Comparison of ENCODE assay signal across 14 cellular contexts in the genomic region with DNA sequence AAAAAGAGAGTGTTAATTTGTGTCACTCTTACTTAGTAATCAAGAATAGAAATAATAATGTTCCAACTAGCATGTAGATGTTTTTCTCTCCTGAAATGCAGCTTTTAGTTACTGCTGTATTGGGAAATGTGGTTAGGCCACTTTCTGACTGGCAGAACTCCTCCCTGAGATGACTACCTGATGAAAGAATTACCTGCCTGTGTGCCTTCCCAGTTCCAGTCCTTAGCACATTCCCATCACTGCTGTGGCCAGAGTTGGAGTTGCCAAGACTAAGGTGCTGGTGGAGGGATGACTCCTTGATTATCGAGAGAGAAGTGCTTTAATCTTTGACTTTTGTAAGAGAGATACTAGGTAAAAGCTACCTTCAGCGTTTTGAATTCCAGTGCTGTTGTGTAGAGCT. TPM values are rescaled to one million over a fixed set of nuclear protein-coding genes. Genes with fewer than 3 reads are reported as not detected.
DNase-seq lines count a peak whose midpoint lies in the region; ATAC-seq and TF ChIP-seq lines count a peak whose summit lies in the region.
"Had no signal": no experiment of that assay in that cellular context is flagged by ENCODE, and none has a peak within 500 bp of the region (broad histone marks: within the 10 kb centered on the region; RNA-seq: fewer than 3 reads in every experiment).

No MANE protein-coding gene starts in this region.

- H3K4ac ChIP-seq in mesenchymal stem cell (ENCODE audit: low read depth in 1 of 2, low read length in 2 of 2) = no peak overlapping the region

- H2BK5ac ChIP-seq in mesenchymal stem cell (ENCODE audit: low read depth, low read length, poor library complexity, severe bottlenecking) = no peak overlapping the region

- TF ChIP-seq EP300 in transverse colon (IDR thresholded peaks at IDR 0.05; ENCODE audit: low read depth) = no peak

- peak overlapping the region; percentile 40 for H3K4me3 ChIP-seq in PC-3 (ENCODE audit: low read length)
- H3K4me3 ChIP-seq in lower lobe of right lung = no peak overlapping the region
- H3K4me3 ChIP-seq in transverse colon = no peak overlapping the region
- H3K4me3 ChIP-seq in mesenchymal stem cell (ENCODE audit: insufficient read depth in 1 of 2, low read depth in 1 of 2, low read length in 2 of 2) = no peak overlapping the region
- H3K4me3 ChIP-seq: BLaER1, SJSA1 had no signal

- H3K18ac ChIP-seq in mesenchymal stem cell (ENCODE audit: low read depth in 1 of 2, low read length in 2 of 2) = no peak overlapping the region

- BruUV-seq in PC-3 (replicated peaks; lab: Mats Ljungman, UMichigan) = no TSS peak

- H3K14ac ChIP-seq in mesenchymal stem cell (ENCODE audit: low read length in 2 of 2) = no peak overlapping the region

- H3F3A ChIP-seq in PC-3 (ENCODE audit: low read length, unreplicated experiment) = peaks cover 3% of the 10 kb centered on the region

- H3K4me1 ChIP-seq in PC-3 (ENCODE audit: insufficient read depth, low read length) = peaks cover 15% of the 10 kb centered on the region
- H3K4me1 ChIP-seq in lower lobe of right lung = peaks cover 43% of the 10 kb centered on the region
- peaks cover 14 to 42% (median 27%) of the 10 kb centered on the region in 4 donors for H3K4me1 ChIP-seq in transverse colon
- peaks cover 3% of the 10 kb centered on the region for H3K4me1 ChIP-seq in mesenchymal stem cell (ENCODE audit: control insufficient read depth, insufficient read depth, low read depth, low read length)

- no peak overlapping the region for H2AK5ac ChIP-seq in mesenchymal stem cell (ENCODE audit: low read length, severe bottlenecking)

- H3K36me3 ChIP-seq in PC-3 (ENCODE audit: low read depth, low read length) (no peaks in the 10 kb centered on the region), lower lobe of right lung (no peaks in the 10 kb centered on the region), transverse colon (no peaks in the 10 kb centered on the region), mesenchymal stem cell (ENCODE audit: control insufficient read depth in 1 of 2, insufficient read depth in 2 of 2, low read depth in 1 of 2, low read length in 2 of 2) (no peaks in the 10 kb centered on the region)
- H3K36me3 ChIP-seq: SJSA1 had no signal

- POLR2A ChIA-PET in PC-3 (lab: Charles Lee; ENCODE audit: unreplicated experiment) = interaction anchor here (0.7 kb wide), 1 partner anchor 364 kb away, joined by 3 read pairs; no protein-coding TSS in a partner anchor

- H3K23ac ChIP-seq in mesenchymal stem cell (ENCODE audit: low read length in 2 of 2) = no peak overlapping the region

- no peak for TF ChIP-seq CTCF in PC-3 (conservative IDR thresholded peaks at IDR 0.05; ENCODE audit: low read depth, low read length)
- TF ChIP-seq CTCF in lower lobe of right lung (IDR thresholded peaks at IDR 0.05) = no peak
- no peak for TF ChIP-seq CTCF in transverse colon (IDR thresholded peaks at IDR 0.05)

- DNase-seq in PC-3 = peak; percentile 94
- DNase-seq in epithelial cell of prostate (ENCODE audit: low read depth, low spot score) = peak; percentile 66
- no peak for DNase-seq in lower lobe of right lung
- DNase-seq in transverse colon = no peak
- no peak for DNase-seq in SK-N-DZ (ENCODE audit: low spot score)
- DNase-seq in mesenchymal stem cell = no peak
- DNase-seq: DND-41; NCI-H1105 treated with DMSO at 0.1 percent for 48 hours; NCI-H446 treated with DMSO at 0.1 percent for 48 hours; stimulated activated CD4-positive, alpha-beta T cell treated with anti-CD3 and anti-CD28 coated beads, Interleukin-4, amount 100 ng/mL, for 24 hours had no signal

- H4K20me1 ChIP-seq in PC-3 (ENCODE audit: low read length) = no peaks in the 10 kb centered on the region

- no peak overlapping the region for H2AFZ ChIP-seq in PC-3 (ENCODE audit: low read length)
- no peak overlapping the region for H2AFZ ChIP-seq in mesenchymal stem cell (ENCODE audit: low read depth, low read length)

- WGBS in transverse colon (ENCODE audit: low coverage in 1 of 2), 2 donors = 51 to 68% methylated on average over 2 of the region's 2 CpGs
- 83% methylated on average over 2 of the region's 2 CpGs for WGBS in mesenchymal stem cell

- peak overlapping the region; percentile 66 for H3K4me2 ChIP-seq in PC-3 (ENCODE audit: low read length)
- H3K4me2 ChIP-seq in mesenchymal stem cell (ENCODE audit: low read length, poor library complexity, severe bottlenecking) = no peak overlapping the region
- H3K4me2 ChIP-seq: BLaER1 had no signal

- intact Hi-C loops in PC-3 (cut with micrococcal nuclease) = no loop called here
- intact Hi-C loops in lower lobe of right lung (cut with DNase I) = no loop called here
- intact Hi-C loops in transverse colon (cut with DNase I; ENCODE audit: low total_unique reads) = loop anchor here (10.0 kb wide), 1 partner anchor 431 kb away; no protein-coding TSS in a partner anchor

- ATAC-seq in PC-3 (peak; percentile 94), lower lobe of right lung (peak; percentile 91 to 96), HG03097 (IDR thresholded peaks at IDR 0.05; ENCODE audit: low FRiP score, unreplicated experiment) (no peak)
- ATAC-seq: stimulated activated memory B cell treated with anti-CD40 and anti-IgM and Interleukin-4, amounts not matched to agents 10 μg/mL and 1 μg/mL and 100 μg/mL, for 72 hours had no signal

- no peaks in the 10 kb centered on the region for H3K79me2 ChIP-seq in PC-3 (ENCODE audit: low read length)

- H3K9me2 ChIP-seq in PC-3 (replicated peaks; ENCODE audit: low read length) = no peaks in the 10 kb centered on the region

- peaks cover 24% of the 10 kb centered on the region for H3K79me1 ChIP-seq in mesenchymal stem cell (replicated peaks; ENCODE audit: low read length, poor library complexity, severe bottlenecking)

- no peak for TF ChIP-seq POLR2A in transverse colon (IDR thresholded peaks at IDR 0.05)

- H2BK15ac ChIP-seq in mesenchymal stem cell (ENCODE audit: low read depth, poor library complexity, severe bottlenecking) = no peak overlapping the region

- in situ Hi-C loops in transverse colon (cut with MboI; ENCODE audit: low pct_ligation_motif_present in 1 of 4, low pct_unique_long_range_greater_than_20kb in 1 of 4, low sequenced_read_pairs in 3 of 4) = no loop called here

- H3K27ac ChIP-seq in PC-3 (ENCODE audit: low read length) (peak overlapping the region; percentile 69), epithelial cell of prostate (no peak overlapping the region), lower lobe of right lung (peak overlapping the region; percentile 58), transverse colon (peak overlapping the region in 3 of 4 donors; percentile 8 to 25 (median 17)), mesenchymal stem cell (ENCODE audit: low read length, poor library complexity, severe bottlenecking) (no peak overlapping the region)
- H3K27ac ChIP-seq: BLaER1, SJSA1 had no signal

- CTCF ChIA-PET in PC-3 (lab: Charles Lee) = no interaction called here

- no peak overlapping the region for H2BK12ac ChIP-seq in mesenchymal stem cell (ENCODE audit: low read length in 2 of 2)

- H2BK120ac ChIP-seq in mesenchymal stem cell (ENCODE audit: low read depth, low read length) = no peak overlapping the region

- H3K9me3 ChIP-seq in PC-3 (ENCODE audit: low read length) (no peaks in the 10 kb centered on the region), lower lobe of right lung (no peaks in the 10 kb centered on the region), transverse colon (no peaks in the 10 kb centered on the region), mesenchymal stem cell (ENCODE audit: control insufficient read depth, low read length) (no peaks in the 10 kb centered on the region)
- H3K9me3 ChIP-seq: SJSA1 had no signal

- no peak overlapping the region for H4K8ac ChIP-seq in mesenchymal stem cell (ENCODE audit: low read length)

- H3K27me3 ChIP-seq in PC-3 (ENCODE audit: low read length) = no peaks in the 10 kb centered on the region
- H3K27me3 ChIP-seq in lower lobe of right lung (ENCODE audit: low read depth) = no peaks in the 10 kb centered on the region
- no peaks in the 10 kb centered on the region for H3K27me3 ChIP-seq in transverse colon
- no peaks in the 10 kb centered on the region for H3K27me3 ChIP-seq in mesenchymal stem cell (ENCODE audit: control insufficient read depth in 1 of 2, insufficient read depth in 1 of 2, low read length in 2 of 2)
- H3K27me3 ChIP-seq: BLaER1, SJSA1 had no signal

- H4K91ac ChIP-seq in mesenchymal stem cell (ENCODE audit: low read length) = no peak overlapping the region

- no peak overlapping the region for H3K9ac ChIP-seq in PC-3 (ENCODE audit: low read length)
- H3K9ac ChIP-seq in mesenchymal stem cell (ENCODE audit: low read length) = no peak overlapping the region
- H3K9ac ChIP-seq: BLaER1 had no signal

RNA-seq across cellular contexts. Expression of a gene that starts 9.5 kb away (rescaled TPM):
- 3.3 and 4.9 TPM in 2 replicates for total RNA-seq in PC-3 (2014; rRNA removed)
- total RNA-seq in lower lobe of right lung = 63.3 TPM
- 10 to 100 TPM; 33.0 to 72.7 (median 62.2) TPM for total RNA-seq in transverse colon
- polyA plus RNA-seq in SK-N-DZ (2014; cell fraction: cytosol; rRNA removed) = 6.3 and 6.6 TPM in 2 replicates
- polyA plus RNA-seq in SK-N-DZ (2014; cell fraction: nucleus; rRNA removed) = 7.7 and 13.0 TPM in 2 replicates
- 13.3 TPM for polyA plus RNA-seq in mesenchymal stem cell (2013, experiment 1 of 2)
- polyA plus RNA-seq in mesenchymal stem cell (2013, experiment 2 of 2) = 13.7 TPM

Comparison
In these comparisons a context has a peak if more than half of its experiments do, and no peak if none do; other contexts are left out.
1. DNase-seq: peak in PC-3 (single experiment) and epithelial cell of prostate (single experiment); none in lower lobe of right lung (single experiment), transverse colon (single experiment), SK-N-DZ (single experiment) and mesenchymal stem cell (single experiment).
2. H3K27ac ChIP-seq: peak in PC-3 (single experiment), lower lobe of right lung (single experiment) and transverse colon (3 of 4); none in epithelial cell of prostate (single experiment) and mesenchymal stem cell (single experiment).